Comparison of ENCODE assay signal across 8 cellular contexts in genomic region chr13:51832471-51833152, GRCh38. TPM values are rescaled to one million over a fixed set of nuclear protein-coding genes. Genes with fewer than 3 reads are reported as not detected.
A peak's percentile ranks its signal among the peaks of the same experiment; 100 is the strongest.
DNase-seq lines count a peak whose midpoint lies in the region; ATAC-seq and TF ChIP-seq lines count a peak whose summit lies in the region.

No MANE protein-coding gene starts in this region.

- H3K27ac ChIP-seq in heart left ventricle = no peak overlapping the region

- no peak for TF ChIP-seq POLR2A in heart left ventricle (IDR thresholded peaks at IDR 0.05)

- no peak overlapping the region for H3K4me3 Mint-ChIP-seq in HFFc6

- no peaks in the 10 kb centered on the region for H3K36me3 Mint-ChIP-seq in HFFc6 (ENCODE audit: low read depth)

- peaks cover 0 to 14% (median 3%) of the 10 kb centered on the region in 12 donors for H3K4me1 ChIP-seq in heart left ventricle

- H3K27me3 ChIP-seq in heart left ventricle = no peaks in the 10 kb centered on the region

- intact Hi-C loops in heart left ventricle (cut with DNase I) = loop anchor here in 2 of 10 donors (1.0 to 2.0 kb wide), 2 partner anchors 17 to 18 kb away; no protein-coding TSS in a partner anchor

- TF ChIP-seq CTCF in HFFc6 (IDR thresholded peaks at IDR 0.05) (peak; percentile 47; the same call in 1 of the 2 replicates), heart left ventricle (IDR thresholded peaks at IDR 0.05) (peak; percentile 24 to 63 (median 50))

- H3K9me3 Mint-ChIP-seq in HFFc6 = no peaks in the 10 kb centered on the region

- no peaks in the 10 kb centered on the region for H3K36me3 ChIP-seq in heart left ventricle

- H3K27ac Mint-ChIP-seq in HFFc6 = no peak overlapping the region

- H3K4me3 ChIP-seq in heart left ventricle = no peak overlapping the region

- peak; percentile 87 to 93 (median 90) for ATAC-seq in heart left ventricle

- WGBS in heart left ventricle, 4 donors = 71 to 74% (median 73%) methylated on average over 6 of the region's 6 CpGs

- DNase-seq in stimulated activated CD4-positive, alpha-beta T cell treated with anti-CD3 and anti-CD28 coated beads, Interleukin-12 subunit alpha, Interleukin-12 subunit beta, amount 100 ng/mL, for 4 hours = peak; percentile 38
- no peak for DNase-seq in stimulated activated CD4-positive, alpha-beta T cell treated with anti-CD3 and anti-CD28 coated beads, Interleukin-2, amount 100 ng/mL, for 48 hours
- DNase-seq in HFFc6 (peak; percentile 5), NCI-H526 treated with DMSO at 0.1 percent for 48 hours (lab: John Stamatoyannopoulos, UW) (peak; percentile 14), heart left ventricle (peak in 4 of 5 donors; percentile 47 to 54 (median 51)), mucosa of gallbladder (ENCODE audit: low spot score) (no peak)
- peak; percentile 31 for DNase-seq in activated gamma-delta T cell treated with anti-CD3 and anti-CD28 coated beads, Interleukin-2, amount 50 U/mL, for 16 hours (ENCODE audit: low read depth)
- DNase-seq in stimulated activated naive CD4-positive, alpha-beta T cell (lab: John Stamatoyannopoulos, UW) = peak; percentile 32 to 77 (median 60)

- H3K27me3 Mint-ChIP-seq in HFFc6 (ENCODE audit: insufficient read depth) = peaks cover 42% of the 10 kb centered on the region

- H3K9me3 ChIP-seq in heart left ventricle = no peaks in the 10 kb centered on the region

- H3K4me1 Mint-ChIP-seq in HFFc6 (ENCODE audit: low read depth) = no peaks in the 10 kb centered on the region; the same call in 1 of the 2 replicates

RNA-seq across cellular contexts. Expression of gene TMEM272, which starts 12.4 kb away (rescaled TPM):
- total RNA-seq in HFFc6 (2021; fragmentation: NEBNext Ultra II Directional; extraction: Animal tissue kit (Norgen Biotek cat#: 25700)) = not detected
- total RNA-seq in heart left ventricle (1 to 10 TPM in 3 of 9 donors, under 1 TPM in 5, not detected in 1; 0.14 to 1.6 (median 0.45) TPM), mucosa of gallbladder (1.0 TPM)
- polyA plus RNA-seq in heart left ventricle = under 1 TPM; 0.21 to 0.34 TPM

RNA-seq across cellular contexts. Expression of gene DHRS12, which starts 28.6 kb away (rescaled TPM):
- 1 to 10 TPM; 1.9 to 2.7 (median 2.4) TPM for total RNA-seq in HFFc6 (2021; fragmentation: NEBNext Ultra II Directional; extraction: Animal tissue kit (Norgen Biotek cat#: 25700))
- total RNA-seq in heart left ventricle = 10 to 100 TPM in 7 of 9 donors, 1 to 10 TPM in 2; 4.8 to 13.1 (median 12.1) TPM
- 10 to 100 TPM in 1 of 2 donors, 1 to 10 TPM in 1; 3.9 to 13.9 TPM for polyA plus RNA-seq in heart left ventricle
- 12.3 TPM for total RNA-seq in mucosa of gallbladder

RNA-seq across cellular contexts. Expression of gene CCDC70, which starts 29.2 kb away (rescaled TPM):
- total RNA-seq in HFFc6 (2021; fragmentation: NEBNext Ultra II Directional; extraction: Animal tissue kit (Norgen Biotek cat#: 25700)) = not detected
- total RNA-seq in heart left ventricle = not detected
- not detected for polyA plus RNA-seq in heart left ventricle
- total RNA-seq in mucosa of gallbladder = not detected

Comparison
In these comparisons a context has a peak if more than half of its experiments do, and no peak if none do; other contexts are left out.
1. DNase-seq: peak in stimulated activated CD4-positive, alpha-beta T cell treated with anti-CD3 and anti-CD28 coated beads, Interleukin-12 subunit alpha, Interleukin-12 subunit beta, amount 100 ng/mL, for 4 hours (single experiment), HFFc6 (single experiment), NCI-H526 treated with DMSO at 0.1 percent for 48 hours (single experiment), activated gamma-delta T cell treated with anti-CD3 and anti-CD28 coated beads, Interleukin-2, amount 50 U/mL, for 16 hours (single experiment), heart left ventricle (4 of 5) and stimulated activated naive CD4-positive, alpha-beta T cell (6 of 6); none in stimulated activated CD4-positive, alpha-beta T cell treated with anti-CD3 and anti-CD28 coated beads, Interleukin-2, amount 100 ng/mL, for 48 hours (0 of 2) and mucosa of gallbladder (single experiment).